Comparison of ENCODE assay signal across 9 cellular contexts in the genomic region with DNA sequence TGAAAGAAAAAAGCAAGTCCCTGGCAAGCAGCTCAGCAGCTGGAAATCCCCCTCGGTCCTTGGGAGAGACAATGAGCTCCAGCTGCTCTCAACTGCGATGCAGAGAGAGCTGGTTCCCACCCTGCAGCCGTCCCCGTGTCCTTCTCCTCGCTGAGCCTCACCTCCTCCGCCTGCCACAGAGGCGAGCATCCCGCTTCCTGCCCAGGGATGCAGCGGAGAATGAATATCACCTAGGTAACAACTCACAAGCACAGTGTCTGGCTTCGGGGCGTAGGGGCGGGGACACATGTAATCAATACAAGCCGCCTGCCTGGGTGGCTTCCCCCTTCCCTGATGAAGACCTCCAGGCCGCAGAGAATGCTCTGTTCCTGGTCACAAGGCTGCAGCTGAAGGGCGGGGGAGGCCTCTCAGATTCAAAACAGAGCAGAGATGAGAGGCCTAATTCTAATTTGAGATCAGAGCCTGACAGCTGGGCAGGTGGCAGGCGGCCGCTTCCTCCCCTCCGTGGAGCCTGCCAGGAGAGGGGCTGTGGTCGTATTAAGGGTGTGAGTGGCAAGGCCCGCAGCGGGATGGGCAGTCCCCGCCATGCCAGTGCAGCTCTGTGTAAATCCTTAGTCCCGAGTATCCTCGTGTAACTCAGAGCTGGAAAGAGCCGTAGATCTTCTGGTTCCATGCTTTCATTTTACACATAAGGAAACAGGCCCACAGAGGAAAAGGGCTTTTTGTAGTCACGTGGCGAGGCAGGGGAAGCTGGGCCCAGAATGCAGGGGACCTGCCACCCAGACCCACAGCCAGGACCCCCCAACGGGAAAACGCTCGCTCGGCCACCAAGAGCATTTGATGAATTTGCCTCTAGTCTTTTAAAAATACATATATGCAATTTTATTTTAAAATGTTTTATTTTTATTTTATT. TPM values are rescaled to one million over a fixed set of nuclear protein-coding genes. Genes with fewer than 3 reads are reported as not detected.
DNase-seq lines count a peak whose midpoint lies in the region; ATAC-seq, FAIRE-seq and TF ChIP-seq lines count a peak whose summit lies in the region.
"Had no signal": no experiment of that assay in that cellular context is flagged by ENCODE, and none has a peak within 500 bp of the region (broad histone marks: within the 10 kb centered on the region; RNA-seq: fewer than 3 reads in every experiment).

No MANE protein-coding gene starts in this region.

- H3K27me3 ChIP-seq in GM23248 (replicated peaks; ENCODE audit: insufficient read depth), result no peaks in the 10 kb centered on the region
- H3K27me3 ChIP-seq in prostate gland (replicated peaks; ENCODE audit: insufficient read depth), result no peaks in the 10 kb centered on the region

- H3K79me2 ChIP-seq in GM23248 (ENCODE audit: insufficient read depth), result no peaks in the 10 kb centered on the region

- TF ChIP-seq CTCF in GM13977 (IDR thresholded peaks at IDR 0.05; ENCODE audit: extremely low read depth, insufficient read depth, missing control alignments) (no peak), neural crest cell (conservative IDR thresholded peaks at IDR 0.05) (no peak), prostate gland (IDR thresholded peaks at IDR 0.05) (no peak)

- no peaks in the 10 kb centered on the region for H4K20me1 ChIP-seq in GM23248 (ENCODE audit: insufficient read depth)

- H3K4me1 ChIP-seq in GM23248 (ENCODE audit: insufficient read depth) (no peaks in the 10 kb centered on the region), prostate gland (replicated peaks) (no peaks in the 10 kb centered on the region)

- ATAC-seq in central memory CD8-positive, alpha-beta T cell (replicated peaks; ENCODE audit: extremely low read depth, poor library complexity, severe bottlenecking), result peak; percentile 34

- no peak overlapping the region for H3K9ac ChIP-seq in GM23248

- FAIRE-seq in frontal cortex (lab: Jason Lieb, UNC), result no peak
- FAIRE-seq: endothelial cell of umbilical vein had no signal

- TF ChIP-seq POLR2A in prostate gland (IDR thresholded peaks at IDR 0.05), result no peak

- no peaks in the 10 kb centered on the region for H3K27me3 Mint-ChIP-seq in central memory CD8-positive, alpha-beta T cell
- no peaks in the 10 kb centered on the region for H3K27me3 Mint-ChIP-seq in neural crest cell (ENCODE audit: low read depth)

- H3K36me3 ChIP-seq in GM23248 (ENCODE audit: low read depth), result no peaks in the 10 kb centered on the region
- no peaks in the 10 kb centered on the region for H3K36me3 ChIP-seq in prostate gland

- H3K4me2 ChIP-seq in GM23248 (ENCODE audit: unreplicated experiment), result no peak overlapping the region

- no peaks in the 10 kb centered on the region for H3F3A ChIP-seq in GM23248 (ENCODE audit: insufficient read depth)

- H3K4me3 ChIP-seq in GM23248, result no peak overlapping the region
- no peak overlapping the region for H3K4me3 ChIP-seq in prostate gland

- peak overlapping the region; percentile 29; the same call in 1 of the 2 replicates for H2AFZ ChIP-seq in GM23248

- 22 to 25% methylated on average over 30 to 31 of the region's 31 CpGs for WGBS in GM23248 (ENCODE audit: low coverage in 1 of 2, low lambda C conversion rate in 2 of 2, missing lambda C conversion rate in 2 of 2), 2 experiments
- 48% methylated on average over 31 of the region's 31 CpGs for WGBS in prostate gland

- intact Hi-C loops in prostate gland (cut with DNase I), result no loop called here

- peaks cover 31% of the 10 kb centered on the region for H3K4me1 Mint-ChIP-seq in central memory CD8-positive, alpha-beta T cell
- H3K4me1 Mint-ChIP-seq in neural crest cell, result peaks cover 13% of the 10 kb centered on the region

- H3K9me3 ChIP-seq in GM23248 (ENCODE audit: low read depth) (no peaks in the 10 kb centered on the region), prostate gland (no peaks in the 10 kb centered on the region)

- H3K27ac ChIP-seq in GM23248 (no peak overlapping the region), prostate gland (no peak overlapping the region)

- no peaks in the 10 kb centered on the region for H3K9me3 Mint-ChIP-seq in central memory CD8-positive, alpha-beta T cell
- H3K9me3 Mint-ChIP-seq in neural crest cell, result no peaks in the 10 kb centered on the region

- peak overlapping the region; percentile 63 for H3K4me3 Mint-ChIP-seq in central memory CD8-positive, alpha-beta T cell
- H3K4me3 Mint-ChIP-seq in neural crest cell, result no peak overlapping the region

- H3K27ac Mint-ChIP-seq in central memory CD8-positive, alpha-beta T cell (ENCODE audit: low read depth), result peak overlapping the region; percentile 88
- peak overlapping the region; percentile 72 for H3K27ac Mint-ChIP-seq in neural crest cell (ENCODE audit: unreplicated experiment)

- no peaks in the 10 kb centered on the region for H3K9me2 ChIP-seq in GM23248 (ENCODE audit: insufficient read depth)

- peaks cover 5% of the 10 kb centered on the region for H3K36me3 Mint-ChIP-seq in central memory CD8-positive, alpha-beta T cell (ENCODE audit: insufficient read depth)
- no peaks in the 10 kb centered on the region for H3K36me3 Mint-ChIP-seq in neural crest cell (ENCODE audit: low read depth)

- peak; percentile 71 for DNase-seq in GM13977 (ENCODE audit: low spot score)
- no peak for DNase-seq in GM23248
- DNase-seq in NCI-H2081 (lab: John Stamatoyannopoulos, UW), result peak; percentile 73 to 79
- no peak for DNase-seq in central memory CD8-positive, alpha-beta T cell (ENCODE audit: low spot score in 2 of 2)
- peak; percentile 45 for DNase-seq in neural crest cell (ENCODE audit: low read depth, low spot score)
- no peak for DNase-seq in GF-D8 (lab: John Stamatoyannopoulos, UW)
- no peak for DNase-seq in prostate gland (ENCODE audit: low spot score)
- DNase-seq in frontal cortex (ENCODE audit: low spot score in 2 of 2), result no peak

- in situ Hi-C loops in GM13977 (cut with MboI; ENCODE audit: low pct_unique_long_range_greater_than_20kb, low sequenced_read_pairs, unreplicated experiment), result no loop called here
- in situ Hi-C loops in GM23248 (cut with MboI), result no loop called here

RNA-seq across cellular contexts. Expression of gene ZDHHC19, which starts 24.3 kb away (rescaled TPM):
- total RNA-seq in GM23248 (2014; rRNA removed; shearing (Covaris generic)), result not detected in 2 replicates
- not detected in 2 replicates for polyA plus RNA-seq in GM23248 (2016; fragmentation: Nextera tagmentation; extraction: Ambion mirVana)
- total RNA-seq in neural crest cell (not detected in 2 replicates), prostate gland (1 to 10 TPM in 1 of 2 donors, not detected in 1; 3.9 TPM), frontal cortex (not detected)
- total RNA-seq: endothelial cell of umbilical vein had no signal
- polyA plus RNA-seq: endothelial cell of umbilical vein had no signal

RNA-seq across cellular contexts. Expression of gene SLC51A, which starts 29.4 kb away (rescaled TPM):
- not detected in 2 replicates for total RNA-seq in GM23248 (2014; rRNA removed; shearing (Covaris generic))
- 3.4 and 6.0 TPM in 2 replicates for polyA plus RNA-seq in GM23248 (2016; fragmentation: Nextera tagmentation; extraction: Ambion mirVana)
- total RNA-seq in neural crest cell, result not detected in 2 replicates
- 10 to 100 TPM in 1 of 2 donors, under 1 TPM in 1; 0.55 to 32.1 TPM for total RNA-seq in prostate gland
- total RNA-seq in frontal cortex, result not detected
- total RNA-seq: endothelial cell of umbilical vein had no signal
- polyA plus RNA-seq: endothelial cell of umbilical vein had no signal

Comparison
In these comparisons a context has a peak if more than half of its experiments do, and no peak if none do; other contexts are left out.
1. DNase-seq: peak in GM13977 (single experiment), NCI-H2081 (2 of 2) and neural crest cell (single experiment); none in GM23248 (single experiment), central memory CD8-positive, alpha-beta T cell (0 of 2), GF-D8 (single experiment), prostate gland (single experiment) and frontal cortex (0 of 2).